ENCODE assay signal across 18 cellular contexts in the genomic region with DNA sequence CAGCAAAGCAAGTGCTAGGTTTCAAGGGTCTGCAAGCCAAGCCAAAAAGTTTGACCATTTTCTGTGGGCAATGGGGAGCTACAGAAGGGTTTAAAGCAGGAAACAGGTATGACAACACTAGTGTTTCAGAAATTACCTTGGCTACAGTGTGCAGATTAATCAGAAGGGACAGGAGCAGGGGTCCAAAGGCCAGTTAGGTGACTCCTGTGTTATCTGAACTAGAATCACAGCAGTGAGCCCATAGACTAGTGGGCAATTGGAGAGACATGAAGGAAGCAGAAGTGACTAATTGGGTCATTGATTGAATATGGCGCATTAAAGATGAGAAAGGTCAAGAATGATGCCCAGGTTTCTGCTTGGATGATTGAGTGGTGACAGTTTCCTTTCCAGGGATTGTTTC. TPM values are rescaled to one million over a fixed set of nuclear protein-coding genes. Genes with fewer than 3 reads are reported as not detected.
DNase-seq lines count a peak whose midpoint lies in the region; ATAC-seq, FAIRE-seq and TF ChIP-seq lines count a peak whose summit lies in the region.
"Had no signal": no experiment of that assay in that cellular context is flagged by ENCODE, and none has a peak within 500 bp of the region (broad histone marks: within the 10 kb centered on the region; RNA-seq: fewer than 3 reads in every experiment).

No MANE protein-coding gene starts in this region.

- 80% methylated on average over 1 of the region's 1 CpG for WGBS in hepatocyte (ENCODE audit: low lambda C conversion rate, missing lambda C conversion rate)
- 23 to 74% (median 73%) methylated on average over 1 of the region's 1 CpG for WGBS in small intestine, 3 donors

- H3K4me1 ChIP-seq in hepatocyte (ENCODE audit: insufficient read depth): peaks cover 5% of the 10 kb centered on the region
- peaks cover 0 to 6% of the 10 kb centered on the region in 2 donors for H3K4me1 ChIP-seq in small intestine (ENCODE audit: control insufficient read depth in 2 of 2, insufficient read depth in 1 of 2, low read depth in 1 of 2, low read length in 1 of 2)

- H2AFZ ChIP-seq in hepatocyte: no peak overlapping the region

- peaks cover 70% of the 10 kb centered on the region for H3K4me1 Mint-ChIP-seq in central memory CD8-positive, alpha-beta T cell
- H3K4me1 Mint-ChIP-seq: GM23338 had no signal

- H3K27me3 ChIP-seq in hepatocyte (no peaks in the 10 kb centered on the region), small intestine (ENCODE audit: control insufficient read depth in 2 of 2, insufficient read depth in 2 of 2, low read length in 2 of 2) (no peaks in the 10 kb centered on the region), brain microvascular endothelial cell (replicated peaks) (no peaks in the 10 kb centered on the region)

- H3K27ac ChIP-seq in hepatocyte: peak overlapping the region; percentile 17
- no peak overlapping the region for H3K27ac ChIP-seq in small intestine (ENCODE audit: low read depth in 1 of 2, low read length in 1 of 2)
- no peak overlapping the region for H3K27ac ChIP-seq in brain microvascular endothelial cell

- no peak for DNase-seq in central memory CD8-positive, alpha-beta T cell (ENCODE audit: low spot score in 2 of 2)
- DNase-seq in hepatocyte (ENCODE audit: low spot score) (peak; percentile 44), small intestine (peak; percentile 60), NCI-H146 (lab: John Stamatoyannopoulos, UW) (no peak), brain microvascular endothelial cell (no peak), sciatic nerve (ENCODE audit: low spot score) (no peak)
- DNase-seq: C1 segment of cervical spinal cord; Calu3; CD4-positive, alpha-beta memory T cell; COR-L47; DMS53; DMS79 treated with DMSO at 0.1 percent for 48 hours; GF-D8; H9 had no signal

- H3K9me3 ChIP-seq in hepatocyte (ENCODE audit: low read depth) (no peaks in the 10 kb centered on the region), small intestine (ENCODE audit: control insufficient read depth, low read depth) (no peaks in the 10 kb centered on the region)

- intact Hi-C loops in sciatic nerve (cut with DNase I): no loop called here

- H3K79me2 ChIP-seq in hepatocyte: no peaks in the 10 kb centered on the region

- H3K4me2 ChIP-seq in hepatocyte: no peak overlapping the region
- H3K4me2 ChIP-seq: GM23338 had no signal

- no peak for ATAC-seq in central memory CD8-positive, alpha-beta T cell (replicated peaks; ENCODE audit: extremely low read depth, poor library complexity, severe bottlenecking)
- no peak for ATAC-seq in sciatic nerve
- ATAC-seq: GM23338, HCT116 had no signal

- H3K27me3 Mint-ChIP-seq in central memory CD8-positive, alpha-beta T cell: no peaks in the 10 kb centered on the region
- H3K27me3 Mint-ChIP-seq: CD4-positive, alpha-beta memory T cell had no signal

- no peak overlapping the region for H3K4me3 Mint-ChIP-seq in central memory CD8-positive, alpha-beta T cell
- H3K4me3 Mint-ChIP-seq: GM23338, H9 had no signal

- in situ Hi-C loops in brain microvascular endothelial cell (cut with HindIII; ENCODE audit: low pct_ligation_motif_present, low sequenced_read_pairs): no loop called here

- TF ChIP-seq CTCF in hepatocyte (IDR thresholded peaks at IDR 0.05; ENCODE audit: poor library complexity): no peak
- TF ChIP-seq CTCF in brain microvascular endothelial cell (IDR thresholded peaks at IDR 0.05; ENCODE audit: low read depth, low read length, missing control alignments): no peak

- H3K9me3 Mint-ChIP-seq in central memory CD8-positive, alpha-beta T cell: no peaks in the 10 kb centered on the region
- H3K9me3 Mint-ChIP-seq: GM23338, H9 had no signal

- H4K20me1 ChIP-seq in hepatocyte (ENCODE audit: insufficient read depth, poor library complexity, severe bottlenecking): no peaks in the 10 kb centered on the region

- no peaks in the 10 kb centered on the region for H3K36me3 ChIP-seq in hepatocyte (replicated peaks; ENCODE audit: insufficient read depth, low read depth)
- no peaks in the 10 kb centered on the region for H3K36me3 ChIP-seq in small intestine (ENCODE audit: control insufficient read depth in 2 of 2, insufficient read depth in 2 of 2, low read length in 2 of 2)
- no peaks in the 10 kb centered on the region for H3K36me3 ChIP-seq in brain microvascular endothelial cell (replicated peaks)

- H3K27ac Mint-ChIP-seq in central memory CD8-positive, alpha-beta T cell (ENCODE audit: low read depth): peak overlapping the region; percentile 14
- H3K27ac Mint-ChIP-seq: GM23338 had no signal

- no peak overlapping the region for H3K4me3 ChIP-seq in hepatocyte
- no peak overlapping the region for H3K4me3 ChIP-seq in small intestine (ENCODE audit: low read depth in 1 of 2, low read length in 2 of 2)
- H3K4me3 ChIP-seq in brain microvascular endothelial cell (ENCODE audit: low read depth, low read length): no peak overlapping the region
- H3K4me3 ChIP-seq: GM23338 had no signal

- H3K9me2 ChIP-seq in hepatocyte (replicated peaks; ENCODE audit: insufficient read depth): no peaks in the 10 kb centered on the region

- peaks cover 4% of the 10 kb centered on the region for H3K36me3 Mint-ChIP-seq in central memory CD8-positive, alpha-beta T cell (ENCODE audit: insufficient read depth)
- H3K36me3 Mint-ChIP-seq: CD4-positive, alpha-beta memory T cell had no signal

- FAIRE-seq in small intestine (lab: Jason Lieb, UNC): no peak
- FAIRE-seq: GM12891, GM18507 had no signal

RNA-seq across cellular contexts. Expression of gene TGFBR1, which starts 41.4 kb away (rescaled TPM):
- total RNA-seq in hepatocyte (74.2 and 79.4 TPM in 2 replicates), sciatic nerve (71.3 TPM)
- polyA plus RNA-seq in hepatocyte (31.5 and 41.7 TPM in 2 replicates), small intestine (1 to 10 TPM; 3.8 to 9.8 (median 3.8) TPM)

Comparison
In these comparisons a context has a peak if more than half of its experiments do, and no peak if none do; other contexts are left out.
1. DNase-seq: peak in hepatocyte (single experiment) and small intestine (single experiment); none in central memory CD8-positive, alpha-beta T cell (0 of 2), NCI-H146 (single experiment), brain microvascular endothelial cell (single experiment) and sciatic nerve (single experiment).